In the genomic region with DNA sequence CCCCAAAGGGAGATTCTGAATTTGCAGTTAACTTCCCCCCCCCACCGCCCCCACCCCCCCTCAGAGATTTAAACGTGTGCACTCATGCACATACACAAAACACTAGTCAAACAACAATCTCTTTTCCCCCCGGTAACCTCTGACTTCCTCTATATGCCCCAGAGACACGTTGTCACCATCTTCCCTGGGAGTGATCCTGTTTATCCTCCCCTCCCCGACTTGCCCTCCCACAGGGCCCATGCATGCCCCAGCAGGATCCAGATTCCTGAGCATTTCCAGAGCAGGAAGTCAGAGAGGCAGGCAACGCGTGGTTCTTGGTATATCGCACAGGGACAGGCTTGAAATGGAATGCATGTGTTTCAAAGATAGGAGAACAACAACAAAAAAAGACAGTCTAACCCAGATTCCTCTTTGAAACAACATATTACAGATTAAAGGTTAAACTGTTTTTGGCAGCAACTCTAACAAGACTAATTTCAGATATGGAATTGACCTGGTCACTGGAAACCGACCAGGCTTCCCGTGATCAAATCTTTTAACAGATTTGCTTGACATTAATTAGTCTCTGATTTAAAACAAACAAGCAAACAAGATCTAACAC, we compare ENCODE assay signal across 1 cellular context.
TF ChIP-seq lines count a peak whose summit lies in the region.

No MANE protein-coding gene starts in this region.

TF ChIP-seq in HepG2, 621 proteins besides CTCF, POLR2A, EP300 and RAD21 (continued from another document and continues in another):
- TF ChIP-seq, protein P1, sequence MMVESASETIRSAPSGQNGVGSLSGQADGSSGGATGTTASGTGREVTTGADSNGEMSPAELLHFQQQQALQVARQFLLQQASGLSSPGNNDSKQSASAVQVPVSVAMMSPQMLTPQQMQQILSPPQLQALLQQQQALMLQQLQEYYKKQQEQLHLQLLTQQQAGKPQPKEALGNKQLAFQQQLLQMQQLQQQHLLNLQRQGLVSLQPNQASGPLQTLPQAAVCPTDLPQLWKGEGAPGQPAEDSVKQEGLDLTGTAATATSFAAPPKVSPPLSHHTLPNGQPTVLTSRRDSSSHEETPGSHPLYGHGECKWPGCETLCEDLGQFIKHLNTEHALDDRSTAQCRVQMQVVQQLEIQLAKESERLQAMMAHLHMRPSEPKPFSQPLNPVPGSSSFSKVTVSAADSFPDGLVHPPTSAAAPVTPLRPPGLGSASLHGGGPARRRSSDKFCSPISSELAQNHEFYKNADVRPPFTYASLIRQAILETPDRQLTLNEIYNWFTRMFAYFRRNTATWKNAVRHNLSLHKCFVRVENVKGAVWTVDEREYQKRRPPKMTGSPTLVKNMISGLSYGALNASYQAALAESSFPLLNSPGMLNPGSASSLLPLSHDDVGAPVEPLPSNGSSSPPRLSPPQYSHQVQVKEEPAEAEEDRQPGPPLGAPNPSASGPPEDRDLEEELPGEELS (CRISPR knock-in tag; IDR thresholded peaks at IDR 0.05) = peak; percentile 66
- TF ChIP-seq HNRNPLL (IDR thresholded peaks at IDR 0.05; ENCODE audit: low read depth, low read length, poor library complexity, severe bottlenecking) (no peak), ZNF839 (CRISPR knock-in tag; IDR thresholded peaks at IDR 0.05; ENCODE audit: borderline replicate concordance) (no peak), ZKSCAN5 (CRISPR knock-in tag; IDR thresholded peaks at IDR 0.05) (no peak), GTF3A (CRISPR knock-in tag; conservative IDR thresholded peaks at IDR 0.05) (no peak), ZNF841 (CRISPR knock-in tag; IDR thresholded peaks at IDR 0.05; ENCODE audit: borderline replicate concordance) (no peak), SPEN (CRISPR knock-in tag; IDR thresholded peaks at IDR 0.05; ENCODE audit: low read depth) (no peak), HNF1A (IDR thresholded peaks at IDR 0.05; ENCODE audit: low read depth) (no peak), HNF1A (CRISPR knock-in tag; IDR thresholded peaks at IDR 0.05; ENCODE audit: borderline replicate concordance) (0 out of 2 replicates have a peak, but pooled peaks have one; percentile 35), ZNF547 (CRISPR knock-in tag; IDR thresholded peaks at IDR 0.05) (no peak), DBP (CRISPR knock-in tag; IDR thresholded peaks at IDR 0.05; ENCODE audit: not compliant biosample characterization) (no peak), CREB3 (CRISPR knock-in tag; IDR thresholded peaks at IDR 0.05) (no peak), ZNF550 (CRISPR knock-in tag; IDR thresholded peaks at IDR 0.05; ENCODE audit: borderline replicate concordance) (no peak), ZNF776 (CRISPR knock-in tag; IDR thresholded peaks at IDR 0.05) (no peak), PLSCR1 (CRISPR knock-in tag; IDR thresholded peaks at IDR 0.05; ENCODE audit: borderline replicate concordance) (no peak), SP2 (CRISPR knock-in tag; IDR thresholded peaks at IDR 0.05) (no peak), ATM (IDR thresholded peaks at IDR 0.05; ENCODE audit: borderline replicate concordance) (no peak), SALL1 (CRISPR knock-in tag; IDR thresholded peaks at IDR 0.05) (peak; percentile 32; the same call in 1 of the 2 replicates), ZMYM3 (CRISPR knock-in tag; IDR thresholded peaks at IDR 0.05) (no peak)
- TF ChIP-seq, protein P2, sequence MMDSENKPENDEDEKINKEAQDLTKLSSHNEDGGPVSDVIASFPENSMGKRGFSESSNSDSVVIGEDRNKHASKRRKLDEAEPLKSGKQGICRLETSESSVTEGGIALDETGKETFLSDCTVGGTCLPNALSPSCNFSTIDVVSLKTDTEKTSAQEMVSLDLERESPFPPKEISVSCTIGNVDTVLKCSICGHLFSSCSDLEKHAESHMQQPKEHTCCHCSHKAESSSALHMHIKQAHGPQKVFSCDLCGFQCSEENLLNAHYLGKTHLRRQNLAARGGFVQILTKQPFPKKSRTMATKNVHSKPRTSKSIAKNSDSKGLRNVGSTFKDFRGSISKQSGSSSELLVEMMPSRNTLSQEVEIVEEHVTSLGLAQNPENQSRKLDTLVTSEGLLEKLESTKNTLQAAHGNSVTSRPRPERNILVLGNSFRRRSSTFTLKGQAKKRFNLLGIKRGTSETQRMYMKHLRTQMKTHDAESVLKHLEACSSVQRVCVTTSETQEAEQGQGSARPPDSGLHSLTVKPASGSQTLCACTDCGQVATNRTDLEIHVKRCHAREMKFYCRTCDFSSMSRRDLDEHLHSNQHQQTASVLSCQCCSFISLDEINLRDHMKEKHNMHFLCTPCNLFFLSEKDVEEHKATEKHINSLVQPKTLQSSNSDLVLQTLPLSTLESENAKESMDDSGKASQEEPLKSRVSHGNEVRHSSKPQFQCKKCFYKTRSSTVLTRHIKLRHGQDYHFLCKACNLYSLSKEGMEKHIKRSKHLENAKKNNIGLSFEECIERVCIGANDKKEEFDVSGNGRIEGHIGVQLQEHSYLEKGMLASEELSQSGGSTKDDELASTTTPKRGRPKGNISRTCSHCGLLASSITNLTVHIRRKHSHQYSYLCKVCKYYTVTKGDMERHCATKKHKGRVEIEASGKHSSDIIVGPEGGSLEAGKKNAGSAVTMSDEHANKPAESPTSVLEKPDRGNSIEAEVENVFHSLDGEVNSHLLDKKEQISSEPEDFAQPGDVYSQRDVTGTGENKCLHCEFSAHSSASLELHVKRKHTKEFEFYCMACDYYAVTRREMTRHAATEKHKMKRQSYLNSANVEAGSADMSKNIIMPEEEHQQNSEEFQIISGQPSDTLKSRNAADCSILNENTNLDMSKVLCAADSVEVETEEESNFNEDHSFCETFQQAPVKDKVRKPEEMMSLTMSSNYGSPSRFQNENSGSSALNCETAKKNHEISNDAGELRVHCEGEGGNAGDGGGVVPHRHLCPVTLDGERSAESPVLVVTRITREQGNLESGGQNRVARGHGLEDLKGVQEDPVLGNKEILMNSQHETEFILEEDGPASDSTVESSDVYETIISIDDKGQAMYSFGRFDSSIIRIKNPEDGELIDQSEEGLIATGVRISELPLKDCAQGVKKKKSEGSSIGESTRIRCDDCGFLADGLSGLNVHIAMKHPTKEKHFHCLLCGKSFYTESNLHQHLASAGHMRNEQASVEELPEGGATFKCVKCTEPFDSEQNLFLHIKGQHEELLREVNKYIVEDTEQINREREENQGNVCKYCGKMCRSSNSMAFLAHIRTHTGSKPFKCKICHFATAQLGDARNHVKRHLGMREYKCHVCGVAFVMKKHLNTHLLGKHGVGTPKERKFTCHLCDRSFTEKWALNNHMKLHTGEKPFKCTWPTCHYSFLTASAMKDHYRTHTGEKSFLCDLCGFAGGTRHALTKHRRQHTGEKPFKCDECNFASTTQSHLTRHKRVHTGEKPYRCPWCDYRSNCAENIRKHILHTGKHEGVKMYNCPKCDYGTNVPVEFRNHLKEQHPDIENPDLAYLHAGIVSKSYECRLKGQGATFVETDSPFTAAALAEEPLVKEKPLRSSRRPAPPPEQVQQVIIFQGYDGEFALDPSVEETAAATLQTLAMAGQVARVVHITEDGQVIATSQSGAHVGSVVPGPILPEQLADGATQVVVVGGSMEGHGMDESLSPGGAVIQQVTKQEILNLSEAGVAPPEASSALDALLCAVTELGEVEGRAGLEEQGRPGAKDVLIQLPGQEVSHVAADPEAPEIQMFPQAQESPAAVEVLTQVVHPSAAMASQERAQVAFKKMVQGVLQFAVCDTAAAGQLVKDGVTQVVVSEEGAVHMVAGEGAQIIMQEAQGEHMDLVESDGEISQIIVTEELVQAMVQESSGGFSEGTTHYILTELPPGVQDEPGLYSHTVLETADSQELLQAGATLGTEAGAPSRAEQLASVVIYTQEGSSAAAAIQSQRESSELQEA (CRISPR knock-in tag; IDR thresholded peaks at IDR 0.05; ENCODE audit: not compliant biosample characterization) = no peak
- TF ChIP-seq, protein P3, sequence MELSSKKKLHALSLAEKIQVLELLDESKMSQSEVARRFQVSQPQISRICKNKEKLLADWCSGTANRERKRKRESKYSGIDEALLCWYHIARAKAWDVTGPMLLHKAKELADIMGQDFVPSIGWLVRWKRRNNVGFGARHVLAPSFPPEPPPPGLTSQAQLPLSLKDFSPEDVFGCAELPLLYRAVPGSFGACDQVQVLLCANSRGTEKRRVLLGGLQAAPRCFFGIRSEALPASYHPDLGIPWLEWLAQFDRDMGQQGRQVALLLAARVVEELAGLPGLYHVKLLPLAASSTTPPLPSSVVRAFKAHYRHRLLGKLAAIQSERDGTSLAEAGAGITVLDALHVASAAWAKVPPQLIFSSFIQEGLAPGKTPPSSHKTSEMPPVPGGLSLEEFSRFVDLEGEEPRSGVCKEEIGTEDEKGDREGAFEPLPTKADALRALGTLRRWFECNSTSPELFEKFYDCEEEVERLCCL (CRISPR knock-in tag; IDR thresholded peaks at IDR 0.05; ENCODE audit: borderline replicate concordance) = peak; percentile 20; the same call in 1 of the 2 replicates
- TF ChIP-seq, protein P4, sequence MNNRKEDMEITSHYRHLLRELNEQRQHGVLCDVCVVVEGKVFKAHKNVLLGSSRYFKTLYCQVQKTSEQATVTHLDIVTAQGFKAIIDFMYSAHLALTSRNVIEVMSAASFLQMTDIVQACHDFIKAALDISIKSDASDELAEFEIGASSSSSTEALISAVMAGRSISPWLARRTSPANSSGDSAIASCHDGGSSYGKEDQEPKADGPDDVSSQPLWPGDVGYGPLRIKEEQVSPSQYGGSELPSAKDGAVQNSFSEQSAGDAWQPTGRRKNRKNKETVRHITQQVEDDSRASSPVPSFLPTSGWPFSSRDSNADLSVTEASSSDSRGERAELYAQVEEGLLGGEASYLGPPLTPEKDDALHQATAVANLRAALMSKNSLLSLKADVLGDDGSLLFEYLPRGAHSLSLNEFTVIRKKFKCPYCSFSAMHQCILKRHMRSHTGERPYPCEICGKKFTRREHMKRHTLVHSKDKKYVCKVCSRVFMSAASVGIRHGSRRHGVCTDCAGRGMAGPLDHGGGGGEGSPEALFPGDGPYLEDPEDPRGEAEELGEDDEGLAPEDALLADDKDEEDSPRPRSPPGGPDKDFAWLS (CRISPR knock-in tag; IDR thresholded peaks at IDR 0.05; ENCODE audit: borderline replicate concordance) = no peak
- TF ChIP-seq, protein P5, sequence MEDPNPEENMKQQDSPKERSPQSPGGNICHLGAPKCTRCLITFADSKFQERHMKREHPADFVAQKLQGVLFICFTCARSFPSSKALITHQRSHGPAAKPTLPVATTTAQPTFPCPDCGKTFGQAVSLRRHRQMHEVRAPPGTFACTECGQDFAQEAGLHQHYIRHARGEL (CRISPR knock-in tag; IDR thresholded peaks at IDR 0.05) = no peak
